In the genomic region with DNA sequence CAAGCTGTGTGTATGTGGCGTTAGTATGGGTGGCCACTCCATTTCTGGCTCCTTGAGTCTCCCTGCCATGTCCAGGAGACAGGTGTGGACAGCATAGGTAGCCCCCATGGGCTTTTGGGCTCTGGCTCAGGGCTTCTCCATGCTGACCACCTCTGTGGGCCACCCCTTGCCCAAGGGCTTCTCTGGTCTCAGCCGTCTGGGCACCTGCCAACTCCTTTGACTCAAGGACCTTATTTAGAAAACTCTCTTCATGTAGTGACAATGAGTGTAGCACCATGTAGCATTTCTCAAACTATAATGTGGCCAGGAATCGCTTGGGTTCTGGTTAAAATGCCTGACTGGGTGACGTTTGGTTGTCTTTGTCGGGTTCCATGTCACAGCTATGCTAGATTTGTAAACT, we compare ENCODE assay signal across 26 cellular contexts. TPM values are rescaled to one million over a fixed set of nuclear protein-coding genes. Genes with fewer than 3 reads are reported as not detected.
"Had no signal": no experiment of that assay in that cellular context is flagged by ENCODE, and none has a peak within 500 bp of the region (broad histone marks: within the 10 kb centered on the region; RNA-seq: fewer than 3 reads in every experiment).

No MANE protein-coding gene starts in this region.

- ATAC-seq: left lobe of liver had no signal

- H3K9me3 Mint-ChIP-seq: activated naive CD4-positive, alpha-beta T cell treated with anti-CD3 and anti-CD28 coated beads, Interleukin-2, amount 50 U/mL, for 24 hours; dendritic cell treated with granulocyte-macrophage colony-stimulating factor and Interleukin-4, amounts not matched to agents 40 ng/mL and 50 ng/mL, for 4 days had no signal

- H3K4me3 ChIP-seq: lower lobe of right lung, sigmoid colon, testis, vagina had no signal

- H3K4me3 Mint-ChIP-seq: activated CD4-positive, alpha-beta memory T cell treated with anti-CD3 and anti-CD28 coated beads for 36 hours; activated naive CD4-positive, alpha-beta T cell treated with anti-CD3 and anti-CD28 coated beads, Interleukin-2, amount 50 U/mL, for 24 hours; dendritic cell treated with granulocyte-macrophage colony-stimulating factor and Interleukin-4, amounts not matched to agents 40 ng/mL and 50 ng/mL, for 4 days had no signal

- H3K27ac Mint-ChIP-seq: activated CD4-positive, alpha-beta memory T cell treated with anti-CD3 and anti-CD28 coated beads for 36 hours; activated naive CD4-positive, alpha-beta T cell treated with anti-CD3 and anti-CD28 coated beads, Interleukin-2, amount 50 U/mL, for 24 hours; dendritic cell treated with granulocyte-macrophage colony-stimulating factor and Interleukin-4, amounts not matched to agents 40 ng/mL and 50 ng/mL, for 4 days had no signal

- H3K27ac ChIP-seq: brain microvascular endothelial cell, lower lobe of right lung, sigmoid colon, testis, vagina had no signal

- H3K4me1 ChIP-seq: lower lobe of right lung, sigmoid colon, testis, vagina had no signal

- DNase-seq: activated CD4-positive, alpha-beta memory T cell treated with anti-CD3 and anti-CD28 coated beads for 36 hours; activated CD4-positive, alpha-beta T cell treated with anti-CD3 and anti-CD28 coated beads for 48 hours; activated gamma-delta T cell; caudate nucleus; effector CD8-positive, alpha-beta T cell; foreskin melanocyte; lower lobe of right lung; naive B cell; occipital lobe; sigmoid colon; stimulated activated CD4-positive, alpha-beta T cell treated with anti-CD3 and anti-CD28 coated beads, Interleukin-2, amount 100 ng/mL, for 48 hours; stimulated activated CD8-positive, alpha-beta memory T cell treated with anti-CD3 and anti-CD28 coated beads, Interleukin-4, amount 100 ng/mL, for 48 hours; stimulated activated naive CD4-positive, alpha-beta T cell; testis; trophoblast cell had no signal

- H3K27me3 ChIP-seq: brain microvascular endothelial cell, testis, vagina had no signal

- H3K36me3 ChIP-seq: brain microvascular endothelial cell, lower lobe of right lung, sigmoid colon, vagina had no signal

- H3K36me3 Mint-ChIP-seq: activated CD4-positive, alpha-beta memory T cell treated with anti-CD3 and anti-CD28 coated beads for 36 hours; activated naive CD4-positive, alpha-beta T cell treated with anti-CD3 and anti-CD28 coated beads, Interleukin-2, amount 50 U/mL, for 24 hours; naive B cell had no signal

- H3K9me3 ChIP-seq: lower lobe of right lung, sigmoid colon, testis, vagina had no signal

- H3K27me3 Mint-ChIP-seq: activated CD4-positive, alpha-beta memory T cell treated with anti-CD3 and anti-CD28 coated beads for 36 hours; activated naive CD4-positive, alpha-beta T cell treated with anti-CD3 and anti-CD28 coated beads, Interleukin-2, amount 50 U/mL, for 24 hours; naive B cell had no signal

RNA-seq across cellular contexts. Expression of a gene that starts 5.1 kb away (rescaled TPM):
- total RNA-seq: activated CD4-positive, alpha-beta memory T cell treated with anti-CD3 and anti-CD28 coated beads for 36 hours; aorta; kidney epithelial cell; left lobe of liver; lower lobe of right lung; mesenteric fat pad; mucosa of gallbladder; occipital lobe; sigmoid colon; vagina had no signal
- polyA plus RNA-seq: aorta, esophagus, neural cell had no signal
